9 cellular contexts compared by ENCODE assay signal in genomic region chr14:100586520-100587247, GRCh38. TPM values are rescaled to one million over a fixed set of nuclear protein-coding genes. Genes with fewer than 3 reads are reported as not detected.
A peak's percentile ranks its signal among the peaks of the same experiment; 100 is the strongest.
DNase-seq lines count a peak whose midpoint lies in the region; ATAC-seq and TF ChIP-seq lines count a peak whose summit lies in the region.
"Had no signal": no experiment of that assay in that cellular context is flagged by ENCODE, and none has a peak within 500 bp of the region (broad histone marks: within the 10 kb centered on the region; RNA-seq: fewer than 3 reads in every experiment).

No MANE protein-coding gene starts in this region.

- H3K27me3 ChIP-seq in NT2/D1 (ENCODE audit: insufficient read depth, insufficient read length) (peaks cover 54% of the 10 kb centered on the region), body of pancreas (no peaks in the 10 kb centered on the region), kidney epithelial cell (ENCODE audit: control insufficient read depth, insufficient read depth, low read length) (peaks cover 35% of the 10 kb centered on the region), thyroid gland (no peaks in the 10 kb centered on the region)

- peak; percentile 80 for ATAC-seq in body of pancreas
- no peak for ATAC-seq in GM18873 (IDR thresholded peaks at IDR 0.05; ENCODE audit: low FRiP score, unreplicated experiment)

- intact Hi-C loops in body of pancreas (cut with DNase I) (no loop called here), thyroid gland (cut with DNase I) (no loop called here)

- TF ChIP-seq POLR2A in body of pancreas (IDR thresholded peaks at IDR 0.05) = peak in 1 of 3 donors; percentile 19
- no peak for TF ChIP-seq POLR2A in thyroid gland (IDR thresholded peaks at IDR 0.05)

- 4% methylated on average over 74 of the region's 79 CpGs; no CpG with 5 or more reads in 1 of the 2 donors for WGBS in body of pancreas, 2 donors
- WGBS in thyroid gland, 2 donors = 7 to 12% methylated on average over 5 to 14 of the region's 79 CpGs

- H3K9me3 ChIP-seq in NT2/D1 (ENCODE audit: insufficient read depth, low read length) (no peaks in the 10 kb centered on the region), body of pancreas (no peaks in the 10 kb centered on the region), thyroid gland (no peaks in the 10 kb centered on the region)

- TF ChIP-seq CTCF in body of pancreas (IDR thresholded peaks at IDR 0.05) = no peak
- no peak for TF ChIP-seq CTCF in kidney epithelial cell (IDR thresholded peaks at IDR 0.05; ENCODE audit: insufficient read depth, low read length, poor library complexity, severe bottlenecking)
- no peak for TF ChIP-seq CTCF in thyroid gland (IDR thresholded peaks at IDR 0.05)

- H3K4me3 ChIP-seq in NT2/D1 (ENCODE audit: insufficient read length, low read depth) = peak overlapping the region; percentile 47
- peak overlapping the region; percentile 21 to 25 for H3K4me3 ChIP-seq in body of pancreas
- H3K4me3 ChIP-seq in kidney epithelial cell (ENCODE audit: low read depth, low read length) = peak overlapping the region; percentile 47
- H3K4me3 ChIP-seq in thyroid gland (replicated peaks in 1 of 3) = peak overlapping the region in 1 of 3 donors; percentile 14

- H3K36me3 ChIP-seq in NT2/D1 (ENCODE audit: insufficient read depth, insufficient read length, low read length) (no peaks in the 10 kb centered on the region), body of pancreas (replicated peaks in 1 of 2; ENCODE audit: insufficient read depth in 1 of 2, low read depth in 2 of 2) (no peaks in the 10 kb centered on the region), kidney epithelial cell (ENCODE audit: control insufficient read depth, insufficient read depth, low read length) (no peaks in the 10 kb centered on the region), thyroid gland (no peaks in the 10 kb centered on the region)

- H3K4me1 ChIP-seq in NT2/D1 (ENCODE audit: insufficient read depth, insufficient read length) (peaks cover 9% of the 10 kb centered on the region), body of pancreas (peaks cover 13% of the 10 kb centered on the region), thyroid gland (peaks cover 0 to 7% of the 10 kb centered on the region in 2 donors)

- H3K27ac ChIP-seq in body of pancreas (no peak overlapping the region), thyroid gland (no peak overlapping the region)
- H3K27ac ChIP-seq: 22Rv1 had no signal

- peak; percentile 82 for DNase-seq in DMS 273 (lab: John Stamatoyannopoulos, UW; ENCODE audit: unreplicated experiment)
- no peak for DNase-seq in DMS 273 treated with DMSO at 0.1 percent for 48 hours (lab: John Stamatoyannopoulos, UW)
- DNase-seq in NT2/D1 (ENCODE audit: low read depth, low spot score) = no peak
- DNase-seq in body of pancreas = peak in 3 of 4 donors; percentile 36 to 57 (median 41)
- DNase-seq in kidney epithelial cell (ENCODE audit: low read depth) = no peak
- peak; percentile 49 for DNase-seq in stimulated activated CD4-positive, alpha-beta T cell treated with anti-CD3 and anti-CD28 coated beads, Interleukin-4, amount 100 ng/mL, for 1 hour
- DNase-seq in thyroid gland = no peak

- peak overlapping the region; percentile 71 for H3K9ac ChIP-seq in NT2/D1 (ENCODE audit: insufficient read length, low read depth)

RNA-seq across cellular contexts. Expression of gene BEGAIN, which starts 0.5 kb away (rescaled TPM):
- total RNA-seq in body of pancreas (10 to 100 TPM; 23.9 to 28.7 TPM), kidney epithelial cell (3.2 and 9.3 TPM in 2 replicates), thyroid gland (1 to 10 TPM in 1 of 4 donors, under 1 TPM in 2, not detected in 1; 0.22 to 1.3 (median 0.50) TPM)

Comparison
In these comparisons a context has a peak if more than half of its experiments do, and no peak if none do; other contexts are left out.
1. DNase-seq: peak in DMS 273 (single experiment), body of pancreas (3 of 4) and stimulated activated CD4-positive, alpha-beta T cell treated with anti-CD3 and anti-CD28 coated beads, Interleukin-4, amount 100 ng/mL, for 1 hour (single experiment); none in DMS 273 treated with DMSO at 0.1 percent for 48 hours (single experiment), NT2/D1 (single experiment), kidney epithelial cell (single experiment) and thyroid gland (0 of 2).